In genomic region chr6:31620586-31621319, GRCh38 we compare ENCODE assay signal across 1 cellular context.
TF ChIP-seq lines count a peak whose summit lies in the region.

PRRC2A (plus strand) TSS chr6:31620715; CDS start chr6:31622790, 2,075 bp downstream.

TF ChIP-seq in GM12878, 131 proteins besides CTCF, POLR2A, EP300 and RAD21 (continued from another document):
- TF ChIP-seq REST (IDR thresholded peaks at IDR 0.05; ENCODE audit: low read depth, low read length) (0 out of 2 replicates have a peak, but pooled peaks have one; percentile 27), RUNX3 (IDR thresholded peaks at IDR 0.05; ENCODE audit: low read length) (peak; percentile 26; the same call in 1 of the 2 replicates), CHD2 (IDR thresholded peaks at IDR 0.05; ENCODE audit: borderline replicate concordance, low read depth, low read length) (peak; percentile 77), SIX5 (IDR thresholded peaks at IDR 0.05; ENCODE audit: low read depth, low read length, severe bottlenecking) (no peak), MEF2B (IDR thresholded peaks at IDR 0.05; ENCODE audit: partially characterized antibody, poor library complexity, severe bottlenecking) (peak; percentile 22), NFXL1 (IDR thresholded peaks at IDR 0.05; ENCODE audit: borderline replicate concordance) (no peak), IRF5 (IDR thresholded peaks at IDR 0.05; ENCODE audit: borderline replicate concordance) (no peak), ZNF687 (IDR thresholded peaks at IDR 0.05) (peak; percentile 67), GATAD2B (conservative IDR thresholded peaks at IDR 0.05; ENCODE audit: low read depth) (peak; percentile 53), CBX3 (IDR thresholded peaks at IDR 0.05; ENCODE audit: borderline replicate concordance, low read depth) (no peak), ZNF24 (IDR thresholded peaks at IDR 0.05) (0 out of 2 replicates have a peak, but pooled peaks have one; percentile 12), TARDBP (IDR thresholded peaks at IDR 0.05; ENCODE audit: borderline replicate concordance) (no peak), SUZ12 (IDR thresholded peaks at IDR 0.05; ENCODE audit: unreplicated experiment) (no peak), HDGF (IDR thresholded peaks at IDR 0.05) (no peak; the same call in 1 of the 2 replicates), USF1 (IDR thresholded peaks at IDR 0.05; ENCODE audit: borderline replicate concordance, extremely low read length, insufficient read depth, low read depth, low read length) (no peak), PBX3 (IDR thresholded peaks at IDR 0.05; ENCODE audit: insufficient replicate concordance, low read depth, low read length) (no peak), E4F1 (IDR thresholded peaks at IDR 0.05; ENCODE audit: borderline replicate concordance, partially characterized antibody) (no peak), NRF1 (conservative IDR thresholded peaks at IDR 0.05; ENCODE audit: low read depth, low read length) (no peak)
